In the genomic region with DNA sequence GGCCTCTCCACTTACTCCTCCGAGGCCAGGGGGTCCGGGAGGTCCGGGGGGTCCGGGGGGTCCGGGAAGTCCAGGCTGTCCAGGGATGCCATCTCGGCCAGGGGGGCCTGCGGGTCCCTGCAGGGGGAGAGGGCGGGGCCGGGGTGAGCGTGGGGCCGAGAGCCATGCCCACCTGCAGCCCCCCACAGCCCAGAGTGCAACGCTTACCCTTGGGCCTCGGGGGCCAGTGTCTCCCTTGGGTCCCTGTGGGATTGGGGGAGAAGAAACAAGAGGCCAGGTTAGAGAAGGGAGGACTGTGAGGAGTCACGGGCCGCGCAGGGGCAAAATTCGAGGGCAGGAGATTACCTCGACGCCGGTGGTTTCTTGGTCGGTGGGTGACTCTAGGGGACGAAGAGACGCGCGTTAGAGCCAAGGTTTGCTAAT, we compare ENCODE assay signal across 8 cellular contexts. TPM values are rescaled to one million over a fixed set of nuclear protein-coding genes. Genes with fewer than 3 reads are reported as not detected.
DNase-seq lines count a peak whose midpoint lies in the region; ATAC-seq, FAIRE-seq and TF ChIP-seq lines count a peak whose summit lies in the region.

No MANE protein-coding gene starts in this region.

- H3K4me3 ChIP-seq in AG04450 (ENCODE audit: low read depth, low read length) (peak overlapping the region; percentile 96), PC-3 (ENCODE audit: low read length) (peak overlapping the region; percentile 69), fibroblast of lung (replicated peaks in 1 of 4; ENCODE audit: control extremely low read depth in 1 of 4, insufficient read depth in 1 of 4, low read depth in 3 of 4, low read length in 4 of 4) (peak overlapping the region; percentile 88 to 100 (median 94)), osteoblast (ENCODE audit: insufficient read depth, low read length) (peak overlapping the region; percentile 99), small intestine (ENCODE audit: low read depth in 1 of 2, low read length in 2 of 2) (peak overlapping the region in 1 of 2 donors; percentile 45)

- peak overlapping the region; percentile 85 for H3K4me2 ChIP-seq in PC-3 (ENCODE audit: low read length)
- peak overlapping the region; percentile 38 for H3K4me2 ChIP-seq in fibroblast of lung (ENCODE audit: extremely low read depth, insufficient read depth, low read length)
- peak overlapping the region; percentile 86 for H3K4me2 ChIP-seq in osteoblast (ENCODE audit: insufficient read depth, low read length)

- POLR2A ChIA-PET in AG04450 (lab: Yijun Ruan, JAX): interaction anchor here (0.7 to 14.8 kb wide), 6 partner anchors 12 to 113 kb away, joined by 3 to 726 read pairs (median 53); a partner anchor contains a TSS
- POLR2A ChIA-PET in PC-3 (lab: Charles Lee; ENCODE audit: unreplicated experiment): no interaction called here

- no peaks in the 10 kb centered on the region for H4K20me1 ChIP-seq in PC-3 (ENCODE audit: low read length)
- no peaks in the 10 kb centered on the region for H4K20me1 ChIP-seq in fibroblast of lung (ENCODE audit: control insufficient read depth, extremely low read depth, insufficient read depth, low read length)
- peaks cover 68% of the 10 kb centered on the region for H4K20me1 ChIP-seq in osteoblast (ENCODE audit: insufficient read depth, low read length)

- no peaks in the 10 kb centered on the region for H3F3A ChIP-seq in PC-3 (ENCODE audit: low read length, unreplicated experiment)

- TF ChIP-seq CTCF in AG04450 (IDR thresholded peaks at IDR 0.05; ENCODE audit: low read depth, low read length) (no peak), PC-3 (conservative IDR thresholded peaks at IDR 0.05; ENCODE audit: low read depth, low read length) (no peak), fibroblast of lung (conservative IDR thresholded peaks at IDR 0.05 in 1 of 2, IDR thresholded peaks at IDR 0.05 in 1 of 2; ENCODE audit: low read depth in 1 of 2, low read length in 2 of 2) (no peak), osteoblast (IDR thresholded peaks at IDR 0.05; ENCODE audit: extremely low read depth, low read depth, low read length) (no peak)

- no peak for FAIRE-seq in HTR-8/SVneo (lab: Jason Lieb, UNC)
- FAIRE-seq in small intestine (lab: Jason Lieb, UNC): no peak

- intact Hi-C loops in PC-3 (cut with micrococcal nuclease): no loop called here

- BruUV-seq in PC-3 (replicated peaks; lab: Mats Ljungman, UMichigan): no TSS peak

- in situ Hi-C loops in ACHN (cut with HindIII; ENCODE audit: low pct_ligation_motif_present, low pct_unique_long_range_greater_than_20kb, low sequenced_read_pairs): no loop called here

- 29 to 42% (median 39%) methylated on average over 23 to 25 of the region's 25 CpGs for WGBS in small intestine, 3 donors

- H3K36me3 ChIP-seq in PC-3 (ENCODE audit: low read depth, low read length): no peaks in the 10 kb centered on the region
- peaks cover 44% of the 10 kb centered on the region for H3K36me3 ChIP-seq in fibroblast of lung (ENCODE audit: control insufficient read depth, insufficient read depth, low read length)
- H3K36me3 ChIP-seq in osteoblast (ENCODE audit: insufficient read depth, low read length): peaks cover 56% of the 10 kb centered on the region
- peaks cover 0 to 3% of the 10 kb centered on the region in 2 donors for H3K36me3 ChIP-seq in small intestine (ENCODE audit: control insufficient read depth in 2 of 2, insufficient read depth in 2 of 2, low read length in 2 of 2)

- H3K9ac ChIP-seq in PC-3 (ENCODE audit: low read length): peak overlapping the region; percentile 84
- H3K9ac ChIP-seq in fibroblast of lung (ENCODE audit: insufficient read depth, low read length): peak overlapping the region; percentile 98

- H3K4me1 ChIP-seq in PC-3 (ENCODE audit: insufficient read depth, low read length) (peaks cover 18% of the 10 kb centered on the region), fibroblast of lung (ENCODE audit: control insufficient read depth, extremely low read depth, insufficient read depth, low read length) (peaks cover 37% of the 10 kb centered on the region), osteoblast (ENCODE audit: insufficient read depth, low read length) (peaks cover 66% of the 10 kb centered on the region), small intestine (ENCODE audit: control insufficient read depth in 2 of 2, insufficient read depth in 1 of 2, low read depth in 1 of 2, low read length in 1 of 2) (no peaks in the 10 kb centered on the region)

- H3K27me3 ChIP-seq in AG04450 (ENCODE audit: control insufficient read depth, insufficient read depth, low read length) (no peaks in the 10 kb centered on the region), PC-3 (ENCODE audit: low read length) (0 out of 2 replicates have a peak, but pooled peaks cover 6% of the 10 kb centered on the region), fibroblast of lung (ENCODE audit: control insufficient read depth, insufficient read depth, low read length) (no peaks in the 10 kb centered on the region), osteoblast (ENCODE audit: insufficient read depth, low read length) (no peaks in the 10 kb centered on the region), small intestine (ENCODE audit: control insufficient read depth in 2 of 2, insufficient read depth in 2 of 2, low read length in 2 of 2) (peaks cover 0 to 6% of the 10 kb centered on the region in 2 donors)

- H3K27ac ChIP-seq in AG04450 (ENCODE audit: low read depth, low read length): peak overlapping the region; percentile 99
- peak overlapping the region; percentile 92 for H3K27ac ChIP-seq in PC-3 (ENCODE audit: low read length)
- peak overlapping the region; percentile 67 for H3K27ac ChIP-seq in fibroblast of lung (ENCODE audit: insufficient read depth, low read length)
- peak overlapping the region; percentile 96 for H3K27ac ChIP-seq in osteoblast (ENCODE audit: low read depth, low read length)
- no peak overlapping the region for H3K27ac ChIP-seq in caudate nucleus (ENCODE audit: low read depth, low read length)
- H3K27ac ChIP-seq in small intestine (ENCODE audit: low read depth in 1 of 2, low read length in 1 of 2): peak overlapping the region in 1 of 2 donors; percentile 48

- H3K9me3 ChIP-seq in AG04450 (ENCODE audit: control insufficient read depth, insufficient read depth, low read length) (no peaks in the 10 kb centered on the region; the same call in 1 of the 2 replicates), PC-3 (ENCODE audit: low read length) (no peaks in the 10 kb centered on the region), fibroblast of lung (ENCODE audit: control insufficient read depth, insufficient read depth, low read depth, low read length) (no peaks in the 10 kb centered on the region), osteoblast (ENCODE audit: low read depth, low read length) (no peaks in the 10 kb centered on the region), small intestine (ENCODE audit: control insufficient read depth, low read depth) (no peaks in the 10 kb centered on the region)

- H2AFZ ChIP-seq in PC-3 (ENCODE audit: low read length): peak overlapping the region; percentile 85; the same call in 1 of the 2 replicates
- H2AFZ ChIP-seq in fibroblast of lung (ENCODE audit: low read length): no peak overlapping the region
- H2AFZ ChIP-seq in osteoblast (ENCODE audit: low read length): no peak overlapping the region

- CTCF ChIA-PET in AG04450 (lab: Charles Lee): interaction anchor here (1.4 to 1.8 kb wide), 2 partner anchors 18 to 74 kb away, joined by 4 to 10 read pairs; no protein-coding TSS in a partner anchor
- CTCF ChIA-PET in PC-3 (lab: Charles Lee): interaction anchor here (1.5 kb wide), 1 partner anchor 105 kb away, joined by 5 read pairs; no protein-coding TSS in a partner anchor

- H3K9me2 ChIP-seq in PC-3 (replicated peaks; ENCODE audit: low read length): no peaks in the 10 kb centered on the region

- ATAC-seq in PC-3: no peak

- DNase-seq in AG04450 (ENCODE audit: low read depth, low spot score) (no peak), PC-3 (no peak), fibroblast of lung (ENCODE audit: low read depth in 2 of 2) (peak in 1 of 2 donors; percentile 27), osteoblast (ENCODE audit: insufficient read length, low spot score, missing footprints) (peak; percentile 78), caudate nucleus (lab: John Stamatoyannopoulos, UW) (no peak), ACHN (no peak), HTR-8/SVneo (ENCODE audit: insufficient read length, low spot score) (no peak), small intestine (no peak)

- H3K79me2 ChIP-seq in PC-3 (ENCODE audit: low read length): no peaks in the 10 kb centered on the region
- peaks cover 72% of the 10 kb centered on the region for H3K79me2 ChIP-seq in fibroblast of lung (ENCODE audit: control insufficient read depth, insufficient read depth, low read length)
- H3K79me2 ChIP-seq in osteoblast (ENCODE audit: insufficient read depth, low read length): peaks cover 80% of the 10 kb centered on the region

RNA-seq across cellular contexts. Expression of a gene that starts 2.2 kb away (rescaled TPM):
- polyA plus RNA-seq in AG04450 (2011; rRNA removed) (1,356 and 3,120 TPM in 2 replicates), fibroblast of lung (541 and 604 TPM in 2 replicates), small intestine (10 to 100 TPM in 1 of 3 donors, 1 to 10 TPM in 2; 2.2 to 51.6 (median 2.7) TPM)
- 2,155 and 4,267 TPM in 2 replicates for polyA minus RNA-seq in AG04450 (2011; rRNA and poly(A)+ RNA removed)
- total RNA-seq in PC-3 (2014; rRNA removed) (30.6 and 56.2 TPM in 2 replicates), fibroblast of lung (577 and 584 TPM in 2 replicates), osteoblast (6,718 and 8,987 TPM in 2 replicates)
- 2,129 and 2,873 TPM in 2 replicates for polyA plus RNA-seq in fibroblast of lung (2012)
- 7,488 and 12,203 TPM in 2 replicates for polyA minus RNA-seq in fibroblast of lung (ENCODE audit: low replicate concordance)

RNA-seq across cellular contexts. Expression of a gene that starts 33.4 kb away (rescaled TPM):
- 0.16 and 0.21 TPM in 2 replicates for polyA plus RNA-seq in AG04450 (2011; rRNA removed)
- not detected in 2 replicates for polyA minus RNA-seq in AG04450 (2011; rRNA and poly(A)+ RNA removed)
- total RNA-seq in PC-3 (2014; rRNA removed): not detected in 2 replicates
- total RNA-seq in fibroblast of lung: 4.1 and 4.3 TPM in 2 replicates
- polyA plus RNA-seq in fibroblast of lung: 1.4 and 1.6 TPM in 2 replicates
- polyA plus RNA-seq in fibroblast of lung (2012): 5.2 and 8.8 TPM in 2 replicates
- polyA minus RNA-seq in fibroblast of lung (ENCODE audit: low replicate concordance): 1.7 and 5.6 TPM in 2 replicates
- total RNA-seq in osteoblast: 0.29 TPM in 1 of 2 replicates, not detected in the other
- polyA plus RNA-seq in small intestine: 1 to 10 TPM in 2 of 3 donors, not detected in 1; 5.0 to 6.2 TPM

RNA-seq across cellular contexts. Expression of a gene that starts 48.7 kb away (rescaled TPM):
- polyA plus RNA-seq in AG04450 (2011; rRNA removed) (17.6 and 18.2 TPM in 2 replicates), fibroblast of lung (22.1 and 26.0 TPM in 2 replicates), small intestine (10 to 100 TPM; 14.1 to 25.7 (median 17.4) TPM)
- 35.7 and 42.5 TPM in 2 replicates for polyA minus RNA-seq in AG04450 (2011; rRNA and poly(A)+ RNA removed)
- total RNA-seq in PC-3 (2014; rRNA removed) (67.7 and 95.0 TPM in 2 replicates), fibroblast of lung (41.5 and 45.5 TPM in 2 replicates), osteoblast (44.2 and 48.9 TPM in 2 replicates)
- polyA plus RNA-seq in fibroblast of lung (2012): 37.9 and 40.6 TPM in 2 replicates
- polyA minus RNA-seq in fibroblast of lung (ENCODE audit: low replicate concordance): 25.3 and 28.3 TPM in 2 replicates

Comparison
In these comparisons a context has a peak if more than half of its experiments do, and no peak if none do; other contexts are left out.
1. RNA of a gene that starts 2.2 kb away (total RNA-seq): 6,718 to 8,987 TPM in osteoblast and 577 to 584 TPM in fibroblast of lung; 30.6 to 56.2 TPM in PC-3; every median in the first group is over 10 times any median in the second.
2. Peak in every context shown above with its lines, with median percentiles within 50 percentile points of each other: H3K4me2 ChIP-seq.